1 cellular context compared by ENCODE assay signal in the genomic region with DNA sequence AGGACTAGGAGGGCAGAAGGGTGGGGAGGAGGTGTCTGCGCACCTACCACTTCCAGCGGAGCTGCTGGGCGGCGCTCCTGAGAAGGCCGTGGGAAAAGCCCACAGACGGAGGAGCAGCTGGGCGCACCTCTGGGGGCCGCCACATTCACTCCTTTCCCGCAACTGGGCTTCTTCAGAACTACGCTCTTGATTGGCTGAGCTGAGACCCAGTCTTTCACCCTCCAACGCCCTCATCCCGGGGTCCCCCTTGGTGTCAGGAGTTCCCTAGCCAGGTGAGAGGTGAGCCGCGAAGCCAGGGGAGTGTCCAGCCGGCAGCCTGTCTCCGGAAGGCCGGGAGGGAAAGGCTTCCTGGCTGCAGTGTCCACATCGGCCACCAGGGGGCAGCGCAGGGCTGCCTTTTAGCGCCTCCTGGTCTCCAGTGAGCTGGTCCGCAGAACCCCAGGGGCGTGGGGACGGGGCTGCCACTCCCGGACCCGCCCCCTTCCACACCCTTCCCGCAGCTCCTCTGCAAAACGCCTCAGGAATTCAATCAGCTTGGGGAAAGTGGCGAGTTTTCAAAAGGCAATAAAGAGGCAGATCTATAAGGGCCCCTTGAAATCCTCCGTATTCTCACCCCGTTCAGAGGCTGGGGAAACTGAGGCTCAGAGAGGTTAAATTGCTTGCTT.
TF ChIP-seq lines count a peak whose summit lies in the region.

No MANE protein-coding gene starts in this region.

TF ChIP-seq in GM23338, 12 proteins besides CTCF, POLR2A, EP300 and RAD21 (continued from another document):
- TF ChIP-seq, protein P1, sequence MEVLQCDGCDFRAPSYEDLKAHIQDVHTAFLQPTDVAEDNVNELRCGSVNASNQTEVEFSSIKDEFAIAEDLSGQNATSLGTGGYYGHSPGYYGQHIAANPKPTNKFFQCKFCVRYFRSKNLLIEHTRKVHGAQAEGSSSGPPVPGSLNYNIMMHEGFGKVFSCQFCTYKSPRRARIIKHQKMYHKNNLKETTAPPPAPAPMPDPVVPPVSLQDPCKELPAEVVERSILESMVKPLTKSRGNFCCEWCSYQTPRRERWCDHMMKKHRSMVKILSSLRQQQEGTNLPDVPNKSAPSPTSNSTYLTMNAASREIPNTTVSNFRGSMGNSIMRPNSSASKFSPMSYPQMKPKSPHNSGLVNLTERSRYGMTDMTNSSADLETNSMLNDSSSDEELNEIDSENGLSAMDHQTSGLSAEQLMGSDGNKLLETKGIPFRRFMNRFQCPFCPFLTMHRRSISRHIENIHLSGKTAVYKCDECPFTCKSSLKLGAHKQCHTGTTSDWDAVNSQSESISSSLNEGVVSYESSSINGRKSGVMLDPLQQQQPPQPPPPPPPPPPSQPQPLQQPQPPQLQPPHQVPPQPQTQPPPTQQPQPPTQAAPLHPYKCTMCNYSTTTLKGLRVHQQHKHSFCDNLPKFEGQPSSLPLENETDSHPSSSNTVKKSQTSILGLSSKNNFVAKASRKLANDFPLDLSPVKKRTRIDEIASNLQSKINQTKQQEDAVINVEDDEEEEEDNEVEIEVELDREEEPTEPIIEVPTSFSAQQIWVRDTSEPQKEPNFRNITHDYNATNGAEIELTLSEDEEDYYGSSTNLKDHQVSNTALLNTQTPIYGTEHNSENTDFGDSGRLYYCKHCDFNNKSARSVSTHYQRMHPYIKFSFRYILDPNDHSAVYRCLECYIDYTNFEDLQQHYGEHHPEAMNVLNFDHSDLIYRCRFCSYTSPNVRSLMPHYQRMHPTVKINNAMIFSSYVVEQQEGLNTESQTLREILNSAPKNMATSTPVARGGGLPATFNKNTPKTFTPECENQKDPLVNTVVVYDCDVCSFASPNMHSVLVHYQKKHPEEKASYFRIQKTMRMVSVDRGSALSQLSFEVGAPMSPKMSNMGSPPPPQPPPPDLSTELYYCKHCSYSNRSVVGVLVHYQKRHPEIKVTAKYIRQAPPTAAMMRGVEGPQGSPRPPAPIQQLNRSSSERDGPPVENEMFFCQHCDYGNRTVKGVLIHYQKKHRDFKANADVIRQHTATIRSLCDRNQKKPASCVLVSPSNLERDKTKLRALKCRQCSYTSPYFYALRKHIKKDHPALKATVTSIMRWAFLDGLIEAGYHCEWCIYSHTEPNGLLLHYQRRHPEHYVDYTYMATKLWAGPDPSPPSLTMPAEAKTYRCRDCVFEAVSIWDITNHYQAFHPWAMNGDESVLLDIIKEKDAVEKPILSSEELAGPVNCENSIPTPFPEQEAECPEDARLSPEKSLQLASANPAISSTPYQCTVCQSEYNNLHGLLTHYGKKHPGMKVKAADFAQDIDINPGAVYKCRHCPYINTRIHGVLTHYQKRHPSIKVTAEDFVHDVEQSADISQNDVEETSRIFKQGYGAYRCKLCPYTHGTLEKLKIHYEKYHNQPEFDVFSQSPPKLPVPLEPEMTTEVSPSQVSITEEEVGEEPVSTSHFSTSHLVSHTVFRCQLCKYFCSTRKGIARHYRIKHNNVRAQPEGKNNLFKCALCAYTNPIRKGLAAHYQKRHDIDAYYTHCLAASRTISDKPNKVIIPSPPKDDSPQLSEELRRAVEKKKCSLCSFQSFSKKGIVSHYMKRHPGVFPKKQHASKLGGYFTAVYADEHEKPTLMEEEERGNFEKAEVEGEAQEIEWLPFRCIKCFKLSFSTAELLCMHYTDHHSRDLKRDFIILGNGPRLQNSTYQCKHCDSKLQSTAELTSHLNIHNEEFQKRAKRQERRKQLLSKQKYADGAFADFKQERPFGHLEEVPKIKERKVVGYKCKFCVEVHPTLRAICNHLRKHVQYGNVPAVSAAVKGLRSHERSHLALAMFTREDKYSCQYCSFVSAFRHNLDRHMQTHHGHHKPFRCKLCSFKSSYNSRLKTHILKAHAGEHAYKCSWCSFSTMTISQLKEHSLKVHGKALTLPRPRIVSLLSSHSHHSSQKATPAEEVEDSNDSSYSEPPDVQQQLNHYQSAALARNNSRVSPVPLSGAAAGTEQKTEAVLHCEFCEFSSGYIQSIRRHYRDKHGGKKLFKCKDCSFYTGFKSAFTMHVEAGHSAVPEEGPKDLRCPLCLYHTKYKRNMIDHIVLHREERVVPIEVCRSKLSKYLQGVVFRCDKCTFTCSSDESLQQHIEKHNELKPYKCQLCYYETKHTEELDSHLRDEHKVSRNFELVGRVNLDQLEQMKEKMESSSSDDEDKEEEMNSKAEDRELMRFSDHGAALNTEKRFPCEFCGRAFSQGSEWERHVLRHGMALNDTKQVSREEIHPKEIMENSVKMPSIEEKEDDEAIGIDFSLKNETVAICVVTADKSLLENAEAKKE (CRISPR knock-in tag; IDR thresholded peaks at IDR 0.05) = no peak
- TF ChIP-seq ZNF114 (CRISPR knock-in tag; IDR thresholded peaks at IDR 0.05) = no peak
- TF ChIP-seq, protein P2, sequence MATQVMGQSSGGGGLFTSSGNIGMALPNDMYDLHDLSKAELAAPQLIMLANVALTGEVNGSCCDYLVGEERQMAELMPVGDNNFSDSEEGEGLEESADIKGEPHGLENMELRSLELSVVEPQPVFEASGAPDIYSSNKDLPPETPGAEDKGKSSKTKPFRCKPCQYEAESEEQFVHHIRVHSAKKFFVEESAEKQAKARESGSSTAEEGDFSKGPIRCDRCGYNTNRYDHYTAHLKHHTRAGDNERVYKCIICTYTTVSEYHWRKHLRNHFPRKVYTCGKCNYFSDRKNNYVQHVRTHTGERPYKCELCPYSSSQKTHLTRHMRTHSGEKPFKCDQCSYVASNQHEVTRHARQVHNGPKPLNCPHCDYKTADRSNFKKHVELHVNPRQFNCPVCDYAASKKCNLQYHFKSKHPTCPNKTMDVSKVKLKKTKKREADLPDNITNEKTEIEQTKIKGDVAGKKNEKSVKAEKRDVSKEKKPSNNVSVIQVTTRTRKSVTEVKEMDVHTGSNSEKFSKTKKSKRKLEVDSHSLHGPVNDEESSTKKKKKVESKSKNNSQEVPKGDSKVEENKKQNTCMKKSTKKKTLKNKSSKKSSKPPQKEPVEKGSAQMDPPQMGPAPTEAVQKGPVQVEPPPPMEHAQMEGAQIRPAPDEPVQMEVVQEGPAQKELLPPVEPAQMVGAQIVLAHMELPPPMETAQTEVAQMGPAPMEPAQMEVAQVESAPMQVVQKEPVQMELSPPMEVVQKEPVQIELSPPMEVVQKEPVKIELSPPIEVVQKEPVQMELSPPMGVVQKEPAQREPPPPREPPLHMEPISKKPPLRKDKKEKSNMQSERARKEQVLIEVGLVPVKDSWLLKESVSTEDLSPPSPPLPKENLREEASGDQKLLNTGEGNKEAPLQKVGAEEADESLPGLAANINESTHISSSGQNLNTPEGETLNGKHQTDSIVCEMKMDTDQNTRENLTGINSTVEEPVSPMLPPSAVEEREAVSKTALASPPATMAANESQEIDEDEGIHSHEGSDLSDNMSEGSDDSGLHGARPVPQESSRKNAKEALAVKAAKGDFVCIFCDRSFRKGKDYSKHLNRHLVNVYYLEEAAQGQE (IDR thresholded peaks at IDR 0.05; ENCODE audit: unreplicated experiment) = no peak
- TF ChIP-seq, protein P3, sequence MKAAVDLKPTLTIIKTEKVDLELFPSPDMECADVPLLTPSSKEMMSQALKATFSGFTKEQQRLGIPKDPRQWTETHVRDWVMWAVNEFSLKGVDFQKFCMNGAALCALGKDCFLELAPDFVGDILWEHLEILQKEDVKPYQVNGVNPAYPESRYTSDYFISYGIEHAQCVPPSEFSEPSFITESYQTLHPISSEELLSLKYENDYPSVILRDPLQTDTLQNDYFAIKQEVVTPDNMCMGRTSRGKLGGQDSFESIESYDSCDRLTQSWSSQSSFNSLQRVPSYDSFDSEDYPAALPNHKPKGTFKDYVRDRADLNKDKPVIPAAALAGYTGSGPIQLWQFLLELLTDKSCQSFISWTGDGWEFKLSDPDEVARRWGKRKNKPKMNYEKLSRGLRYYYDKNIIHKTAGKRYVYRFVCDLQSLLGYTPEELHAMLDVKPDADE (IDR thresholded peaks at IDR 0.05) = no peak
- TF ChIP-seq CREB1 (CRISPR knock-in tag; IDR thresholded peaks at IDR 0.05; ENCODE audit: low read depth) = no peak
